ENCODE assay signal across 8 cellular contexts in genomic region chr13:113450861-113451620, GRCh38. TPM values are rescaled to one million over a fixed set of nuclear protein-coding genes. Genes with fewer than 3 reads are reported as not detected.
DNase-seq lines count a peak whose midpoint lies in the region; ATAC-seq, FAIRE-seq and TF ChIP-seq lines count a peak whose summit lies in the region.
"Not testable (repeated sequence)": the region's sequence is repeated elsewhere in the genome, so short reads cannot be mapped to it uniquely, and the experiment has no call there.

No MANE protein-coding gene starts in this region.

- not testable (repeated sequence) for H3K56ac ChIP-seq in H9 (ENCODE audit: insufficient read length, low read depth, low read length)

- not testable (repeated sequence) for H3K23ac ChIP-seq in H9 (ENCODE audit: insufficient read length, low read depth, low read length)

- H3K79me1 ChIP-seq in H9 (ENCODE audit: insufficient read depth, low read depth, low read length, poor library complexity, severe bottlenecking), result not testable (repeated sequence)

- peak; percentile 63 for FAIRE-seq in K562 (lab: Jason Lieb, UNC)

- H3K4me2 ChIP-seq in H9 (ENCODE audit: insufficient read depth, insufficient read length, low read length); K562 (ENCODE audit: insufficient read depth, low read length): not testable (repeated sequence)

- not testable (repeated sequence) for BruUV-seq in K562 (replicated peaks; lab: Mats Ljungman, UMichigan)

- H3K27me3 ChIP-seq in H9 (ENCODE audit: insufficient read depth, low read length); K562 (ENCODE audit: control insufficient read depth in 2 of 2, insufficient read depth in 2 of 2, low read length in 2 of 2); stomach: not testable (repeated sequence)

- H3K4me1 Mint-ChIP-seq in CD14-positive monocyte, result not testable (repeated sequence)
- peaks cover 2 to 11% of the 10 kb centered on the region in 2 experiments; a peak in 3 of 4 replicates for H3K4me1 Mint-ChIP-seq in H9

- H4K91ac ChIP-seq in H9 (ENCODE audit: insufficient read length, low read depth, low read length), result not testable (repeated sequence)

- not testable (repeated sequence) for H2BK15ac ChIP-seq in H9 (ENCODE audit: low read depth, low read length)

- H3K9me3 Mint-ChIP-seq in CD14-positive monocyte, result peaks cover 0 to 12% (median 3%) of the 10 kb centered on the region in 7 donors
- H3K9me3 Mint-ChIP-seq in H9, result not testable (repeated sequence)

- not testable (repeated sequence) for H3K4me3 Mint-ChIP-seq in CD14-positive monocyte, H9

- not testable (repeated sequence) for H4K20me1 ChIP-seq in H9 (ENCODE audit: control insufficient read depth, insufficient read depth, insufficient read length); K562 (replicated peaks; ENCODE audit: control insufficient read depth, insufficient read depth, low read length)

- not testable (repeated sequence) for H2AFZ ChIP-seq in H9 (ENCODE audit: low read length); K562 (ENCODE audit: low read depth, low read length)

- not testable (repeated sequence) for H2BK5ac ChIP-seq in H9 (ENCODE audit: insufficient read length, low read length)

- H3K18ac ChIP-seq in H9 (ENCODE audit: insufficient read length, low read depth, low read length), result not testable (repeated sequence)

- H3K36me3 ChIP-seq in K562 (ENCODE audit: control insufficient read depth, insufficient read depth, low read length), result not testable (repeated sequence)
- H3K36me3 ChIP-seq in stomach, result peaks cover under 1 to 35% (median 32%) of the 10 kb centered on the region in 4 donors

- not testable (repeated sequence) for TF ChIP-seq POLR2A in K562 (conservative IDR thresholded peaks at IDR 0.05); stomach (IDR thresholded peaks at IDR 0.05)

- H3K27ac ChIP-seq in H9 (ENCODE audit: insufficient read length, low read depth, low read length); K562 (ENCODE audit: extremely low read depth, low read depth, low read length); stomach: not testable (repeated sequence)

- intact Hi-C loops in CD14-positive monocyte (cut with micrococcal nuclease); K562 (cut with micrococcal nuclease); stomach (cut with DNase I; ENCODE audit: low total_unique reads): not testable (repeated sequence)

- CTCF ChIA-PET in K562 (lab: Yijun Ruan, JAX; ENCODE audit: low intra/inter-chr PET ratio), result interaction anchor here (0.5 kb wide), 1 partner anchor 422 kb away, joined by 3 read pairs; no protein-coding TSS in a partner anchor

- POLR2A ChIA-PET in K562 (lab: Yijun Ruan, JAX), result interaction anchor here (0.7 to 1.5 kb wide), 4 partner anchors 13 to 404 kb away, joined by 3 to 5 read pairs (median 4); no protein-coding TSS in a partner anchor

- H4K5ac ChIP-seq in H9 (ENCODE audit: insufficient read length, low read depth, low read length), result not testable (repeated sequence)

- TF ChIP-seq EP300 in K562 (IDR thresholded peaks at IDR 0.05; ENCODE audit: low read length); stomach (IDR thresholded peaks at IDR 0.05): not testable (repeated sequence)

- H3K9me3 ChIP-seq in H9 (ENCODE audit: control insufficient read depth, low read depth, low read length); K562 (replicated peaks; ENCODE audit: control insufficient read depth, insufficient read depth, low read depth, low read length); stomach: not testable (repeated sequence)

- not testable (repeated sequence) for H3K9me1 ChIP-seq in K562 (ENCODE audit: control insufficient read depth, insufficient read depth, low read length)

- H3K9ac ChIP-seq in H9 (ENCODE audit: extremely low read depth, insufficient read length, low read length); K562 (ENCODE audit: insufficient read depth in 1 of 2, low read depth in 2 of 2, low read length in 2 of 2): not testable (repeated sequence)

- peak; percentile 59 for ATAC-seq in K562

- not testable (repeated sequence) for H3K79me2 ChIP-seq in H9 (ENCODE audit: insufficient read depth, low read length); K562 (ENCODE audit: control insufficient read depth, insufficient read depth, low read length)

- H3K14ac ChIP-seq in H9 (ENCODE audit: insufficient read depth, low read length), result not testable (repeated sequence)

- no CpG with 5 or more reads among the region's 19 CpGs for WGBS in H9 (ENCODE audit: extremely low coverage, insufficient read length, low lambda C conversion rate)
- 48% methylated on average over 7 of the region's 19 CpGs for WGBS in K562 (ENCODE audit: insufficient coverage, low coverage, missing lambda C conversion rate)
- 54 to 62% (median 58%) methylated on average over 18 to 19 of the region's 19 CpGs for WGBS in stomach, 5 donors

- in situ Hi-C loops in K562 (cut with MboI), result not testable (repeated sequence)

- not testable (repeated sequence) for H3K27me3 Mint-ChIP-seq in CD14-positive monocyte (ENCODE audit: low read depth in 3 of 3); H9 (ENCODE audit: low read depth)

- peak; percentile 23 to 66; a peak in 3 of 4 replicates for TF ChIP-seq RAD21 in K562 (CRISPR knock-in tag; conservative IDR thresholded peaks at IDR 0.05 in 1 of 2, IDR thresholded peaks at IDR 0.05 in 1 of 2)

- not testable (repeated sequence) for H3K4ac ChIP-seq in H9 (ENCODE audit: low read depth, low read length)

- H3T11ph ChIP-seq in H9 (ENCODE audit: low read length), result not testable (repeated sequence)

- H4K8ac ChIP-seq in H9 (replicated peaks; ENCODE audit: insufficient read length, low read depth, low read length), result not testable (repeated sequence)

- not testable (repeated sequence) for H3K27ac Mint-ChIP-seq in CD14-positive monocyte
- H3K27ac Mint-ChIP-seq in H9, result peak overlapping the region in 1 of 3 experiments; percentile 65; a peak in 2 of 7 replicates

- not testable (repeated sequence) for H2BK120ac ChIP-seq in H9 (ENCODE audit: low read depth, low read length, poor library complexity, severe bottlenecking)

- not testable (repeated sequence) for H2AK5ac ChIP-seq in H9 (ENCODE audit: insufficient read length, low read length)

- H2BK12ac ChIP-seq in H9 (ENCODE audit: insufficient read length, low read depth, low read length), result not testable (repeated sequence)

- TF ChIP-seq CTCF in CD14-positive monocyte (IDR thresholded peaks at IDR 0.05), result peak; percentile 17
- peak; percentile 57 for TF ChIP-seq CTCF in H9 (conservative IDR thresholded peaks at IDR 0.05)
- peak in 2 of 3 experiments; percentile 28 to 39; a peak in 4 of 6 replicates for TF ChIP-seq CTCF in K562 (IDR thresholded peaks at IDR 0.05 in 2 of 3, conservative IDR thresholded peaks at IDR 0.05 in 1 of 3; ENCODE audit: insufficient read depth in 2 of 3, low read depth in 1 of 3, low read length in 3 of 3)
- peak; percentile 20 for TF ChIP-seq CTCF in foreskin fibroblast (IDR thresholded peaks at IDR 0.05; ENCODE audit: low read depth, low read length)
- peak in 5 of 7 experiments; percentile 5 to 50 (median 35) for TF ChIP-seq CTCF in stomach (IDR thresholded peaks at IDR 0.05)

- H3K23me2 ChIP-seq in H9 (ENCODE audit: insufficient read length, low read depth, low read length, poor library complexity, severe bottlenecking), result not testable (repeated sequence)

- not testable (repeated sequence) for H3K4me3 ChIP-seq in K562; foreskin fibroblast (ENCODE audit: low read depth in 1 of 2, low read length in 2 of 2); stomach

- H2BK20ac ChIP-seq in H9 (ENCODE audit: low read depth, low read length, poor library complexity, severe bottlenecking), result not testable (repeated sequence)

- H3K36me3 Mint-ChIP-seq in CD14-positive monocyte (peaks cover 25 to 39% of the 10 kb centered on the region in 2 donors), H9 (ENCODE audit: insufficient read depth in 1 of 3, low read depth in 3 of 3) (peaks cover 16 to 46% (median 30%) of the 10 kb centered on the region in 3 experiments)

- DNase-seq in CD14-positive monocyte (ENCODE audit: low spot score); H9: not testable (repeated sequence)
- peak; percentile 6 for DNase-seq in NCI-H2196 (lab: John Stamatoyannopoulos, UW; ENCODE audit: unreplicated experiment)
- DNase-seq in SIG-M5 treated with dmso at 0.1 percent for 504 hours (lab: John Stamatoyannopoulos, UW; ENCODE audit: unreplicated experiment), result peak; percentile 33
- DNase-seq in K562 (ENCODE audit: extremely low read depth in 1 of 4, low spot score in 3 of 4), result peak in 2 of 4 experiments; percentile 16 to 61
- peak; percentile 24 to 66 for DNase-seq in foreskin fibroblast
- DNase-seq in midbrain (lab: John Stamatoyannopoulos, UW), result peak; percentile 16
- DNase-seq in stomach, result peak; percentile 78

- not testable (repeated sequence) for H3K4me1 ChIP-seq in H9 (ENCODE audit: insufficient read depth, low read length)
- H3K4me1 ChIP-seq in K562 (replicated peaks in 1 of 2; ENCODE audit: control insufficient read depth in 2 of 2, insufficient read depth in 2 of 2, low read length in 2 of 2) (peaks cover 5 to 22% of the 10 kb centered on the region in 2 experiments; a peak in 4 of 5 replicates), stomach (peaks cover 0 to 33% (median 20%) of the 10 kb centered on the region in 4 donors)

RNA-seq across cellular contexts. Expression of gene ADPRHL1, which starts 2.2 kb away (rescaled TPM):
- polyA plus RNA-seq in CD14-positive monocyte, result under 1 TPM; 0.15 to 0.27 TPM
- 2.7 and 2.8 TPM in 2 replicates for total RNA-seq in H9 (2021)
- total RNA-seq in K562 (2011; cell fraction: chromatin; rRNA removed; ENCODE audit: low replicate concordance), result 0.32 and 0.46 TPM in 2 replicates
- total RNA-seq in K562 (2011; cell fraction: nucleolus; rRNA removed), result 1.3 and 1.5 TPM in 2 replicates
- total RNA-seq in K562 (2011; cell fraction: nucleoplasm; rRNA removed), result 0.37 TPM in 1 of 2 replicates, not detected in the other
- total RNA-seq in K562 (2014; rRNA removed), result 0.27 and 0.49 TPM in 2 replicates
- total RNA-seq in K562 (2014; rRNA removed; fragmentation: Illumina TruSeq; extraction: Trizol), result 0.35 and 0.55 TPM in 2 replicates
- 0.68 and 0.76 TPM in 2 replicates for total RNA-seq in K562 (2015; rRNA removed; fragmentation: Illumina TruSeq; extraction: Trizol)
- 0.31 and 0.54 TPM in 2 replicates for total RNA-seq in K562 (2021)
- 0.29 and 0.38 TPM in 2 replicates for polyA plus RNA-seq in K562 (2011; rRNA removed)
- 0.37 and 0.52 TPM in 2 replicates for polyA plus RNA-seq in K562 (2011; cell fraction: cytosol; rRNA removed)
- polyA plus RNA-seq in K562 (2011; cell fraction: nucleus; rRNA removed), result 0.29 and 0.53 TPM in 2 replicates
- 0.73 and 0.97 TPM in 2 replicates for polyA plus RNA-seq in K562 (2012)
- polyA plus RNA-seq in K562 (2014; fragmentation: Illumina TruSeq; extraction: Trizol), result 0.19 and 0.43 TPM in 2 replicates
- polyA plus RNA-seq in K562 (2014; fragmentation: Nextera tagmentation; extraction: Ambion mirVana), result under 1 TPM in 1 of 2 experiments, not detected in 1; 0.06 TPM
- polyA plus RNA-seq in K562 (2014; rRNA removed), result 0.49 and 0.58 TPM in 2 replicates
- 0.18 and 0.21 TPM in 2 replicates for polyA minus RNA-seq in K562 (2011; rRNA and poly(A)+ RNA removed)
- polyA minus RNA-seq in K562 (2011; cell fraction: cytosol; rRNA and poly(A)+ RNA removed), result 0.76 TPM in 1 of 2 replicates, not detected in the other
- polyA minus RNA-seq in K562 (2011; cell fraction: nucleus; rRNA and poly(A)+ RNA removed), result 0.54 and 1.00 TPM in 2 replicates
- 1 to 10 TPM; 1.7 to 6.7 (median 2.4) TPM for total RNA-seq in stomach
- polyA plus RNA-seq in stomach, result 1 to 10 TPM; 2.2 to 5.5 (median 4.1) TPM

RNA-seq across cellular contexts. Expression of gene DCUN1D2, which starts 39.5 kb away (rescaled TPM):
- polyA plus RNA-seq in CD14-positive monocyte (1 to 10 TPM; 3.1 to 6.1 TPM), K562 (2011; rRNA removed) (9.9 and 12.9 TPM in 2 replicates), K562 (2014; fragmentation: Illumina TruSeq; extraction: Trizol) (11.6 and 12.0 TPM in 2 replicates), K562 (2014; fragmentation: Nextera tagmentation; extraction: Ambion mirVana) (1 to 10 TPM; 2.1 to 2.2 TPM), K562 (2014; rRNA removed) (15.8 and 16.7 TPM in 2 replicates), stomach (1 to 10 TPM; 7.3 to 8.1 (median 7.5) TPM)
- total RNA-seq in H9 (2021) (36.8 and 44.0 TPM in 2 replicates), K562 (2014; rRNA removed) (9.7 and 13.3 TPM in 2 replicates), K562 (2014; rRNA removed; fragmentation: Illumina TruSeq; extraction: Trizol) (10.0 and 11.1 TPM in 2 replicates), K562 (2015; rRNA removed; fragmentation: Illumina TruSeq; extraction: Trizol) (10.0 and 10.9 TPM in 2 replicates), K562 (2021) (12.1 and 16.8 TPM in 2 replicates), stomach (10 to 100 TPM; 13.9 to 43.0 (median 31.5) TPM)
- total RNA-seq in K562 (2011; cell fraction: chromatin; rRNA removed; ENCODE audit: low replicate concordance), result 59.2 and 77.8 TPM in 2 replicates
- total RNA-seq in K562 (2011; cell fraction: nucleolus; rRNA removed), result 25.3 and 28.3 TPM in 2 replicates
- total RNA-seq in K562 (2011; cell fraction: nucleoplasm; rRNA removed), result 33.1 and 34.6 TPM in 2 replicates
- 9.1 and 10.1 TPM in 2 replicates for polyA plus RNA-seq in K562 (2011; cell fraction: cytosol; rRNA removed)
- polyA plus RNA-seq in K562 (2011; cell fraction: nucleus; rRNA removed), result 19.2 and 27.0 TPM in 2 replicates
- 9.2 and 9.6 TPM in 2 replicates for polyA plus RNA-seq in K562 (2012)
- polyA minus RNA-seq in K562 (2011; rRNA and poly(A)+ RNA removed), result 17.1 and 18.5 TPM in 2 replicates
- polyA minus RNA-seq in K562 (2011; cell fraction: cytosol; rRNA and poly(A)+ RNA removed), result 4.5 and 4.9 TPM in 2 replicates
- 8.6 and 10.1 TPM in 2 replicates for polyA minus RNA-seq in K562 (2011; cell fraction: nucleus; rRNA and poly(A)+ RNA removed)
